13 cellular contexts compared by ENCODE assay signal in the genomic region with DNA sequence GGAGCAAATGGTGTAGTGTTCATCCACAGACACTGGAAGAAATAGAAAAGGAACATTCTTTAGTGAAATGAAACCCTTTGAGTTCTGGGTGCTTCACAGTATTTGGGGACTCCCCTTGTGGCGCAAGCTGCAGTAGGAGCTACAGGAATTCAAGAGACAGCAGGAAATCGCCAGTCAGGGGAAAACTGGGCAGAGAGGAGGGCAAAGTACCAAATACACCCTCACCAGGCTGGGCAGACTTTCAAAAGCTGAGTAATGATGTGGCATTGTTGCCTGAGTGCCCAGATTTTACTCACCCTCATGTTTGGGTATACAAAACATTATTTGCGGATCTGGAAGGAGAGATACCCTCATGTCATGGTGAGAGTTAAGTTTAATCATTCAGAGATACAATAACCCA.
DNase-seq lines count a peak whose midpoint lies in the region; ATAC-seq and TF ChIP-seq lines count a peak whose summit lies in the region.
"Had no signal": no experiment of that assay in that cellular context is flagged by ENCODE, and none has a peak within 500 bp of the region (broad histone marks: within the 10 kb centered on the region; RNA-seq: fewer than 3 reads in every experiment).

No MANE protein-coding gene starts in this region.

- TF ChIP-seq CTCF in WI38 (IDR thresholded peaks at IDR 0.05; ENCODE audit: low read depth, low read length) (no peak), fibroblast of the aortic adventitia (IDR thresholded peaks at IDR 0.05; ENCODE audit: insufficient read depth, low read length) (peak; percentile 1)

- H3K36me3 Mint-ChIP-seq in activated T-cell treated with anti-CD3 and anti-CD28 coated beads, Interleukin-2, amount 50 U/mL, for 4 hours (ENCODE audit: insufficient read depth): no peaks in the 10 kb centered on the region

- DNase-seq in activated T-cell treated with anti-CD3 and anti-CD28 coated beads, Interleukin-2, amount 50 U/mL, for 4 hours: no peak
- no peak for DNase-seq in activated T-cell treated with anti-CD3 and anti-CD28 coated beads, Interleukin-2, amount 50 U/mL, for 1 hour
- peak; percentile 68 for DNase-seq in fibroblast of the aortic adventitia (ENCODE audit: low read depth)
- peak; percentile 21 for DNase-seq in stimulated activated naive CD8-positive, alpha-beta T cell treated with anti-CD3 and anti-CD28 coated beads, Interleukin-15, Interleukin-2, amounts not matched to agents 100 U/mL and 50 U/mL, for 24 hours
- DNase-seq in effector CD8-positive, alpha-beta T cell (lab: John Stamatoyannopoulos, UW): no peak
- DNase-seq: left ventricle myocardium inferior, spleen had no signal

- H3K4me3 Mint-ChIP-seq in activated T-cell treated with anti-CD3 and anti-CD28 coated beads, Interleukin-2, amount 50 U/mL, for 4 hours: no peak overlapping the region
- H3K4me3 Mint-ChIP-seq: dendritic cell treated with granulocyte-macrophage colony-stimulating factor and Interleukin-4, amounts not matched to agents 40 ng/mL and 50 ng/mL, for 4 days had no signal

- H3K9me3 Mint-ChIP-seq in activated T-cell treated with anti-CD3 and anti-CD28 coated beads, Interleukin-2, amount 50 U/mL, for 4 hours: no peaks in the 10 kb centered on the region
- H3K9me3 Mint-ChIP-seq: dendritic cell treated with granulocyte-macrophage colony-stimulating factor and Interleukin-4, amounts not matched to agents 40 ng/mL and 50 ng/mL, for 4 days had no signal

- peaks cover 11% of the 10 kb centered on the region for H3K4me1 Mint-ChIP-seq in activated T-cell treated with anti-CD3 and anti-CD28 coated beads, Interleukin-2, amount 50 U/mL, for 4 hours (ENCODE audit: low read depth)

- H3K27me3 Mint-ChIP-seq in activated T-cell treated with anti-CD3 and anti-CD28 coated beads, Interleukin-2, amount 50 U/mL, for 4 hours (ENCODE audit: low read depth): no peaks in the 10 kb centered on the region
- H3K27me3 Mint-ChIP-seq: dendritic cell treated with granulocyte-macrophage colony-stimulating factor and Interleukin-4, amounts not matched to agents 40 ng/mL and 50 ng/mL, for 4 days had no signal

- ATAC-seq in activated T-cell treated with anti-CD3 and anti-CD28 coated beads, Interleukin-2, amount 50 U/mL, for 4 hours: peak; percentile 39 to 63
- peak; percentile 56 for ATAC-seq in stimulated activated naive CD8-positive, alpha-beta T cell treated with anti-CD3 and anti-CD28 coated beads, Interleukin-15, Interleukin-2, amounts not matched to agents 100 U/mL and 50 U/mL, for 24 hours
- ATAC-seq in HG03159 (IDR thresholded peaks at IDR 0.05; ENCODE audit: unreplicated experiment): no peak
- ATAC-seq in HG02798 (IDR thresholded peaks at IDR 0.05; ENCODE audit: poor library complexity, unreplicated experiment): no peak
- ATAC-seq: K562 had no signal

- H3K4me3 ChIP-seq in WI38 (ENCODE audit: low read depth, low read length) (peak overlapping the region; percentile 20; the same call in 1 of the 2 replicates), fibroblast of the aortic adventitia (ENCODE audit: low read depth, low read length) (no peak overlapping the region)
- H3K4me3 ChIP-seq: BLaER1, K562, left ventricle myocardium inferior, spleen had no signal

Comparison
In these comparisons a context has a peak if more than half of its experiments do, and no peak if none do; other contexts are left out.
1. ATAC-seq: peak in activated T-cell treated with anti-CD3 and anti-CD28 coated beads, Interleukin-2, amount 50 U/mL, for 4 hours (2 of 2) and stimulated activated naive CD8-positive, alpha-beta T cell treated with anti-CD3 and anti-CD28 coated beads, Interleukin-15, Interleukin-2, amounts not matched to agents 100 U/mL and 50 U/mL, for 24 hours (single experiment); none in HG03159 (single experiment) and HG02798 (single experiment).
2. DNase-seq: peak in fibroblast of the aortic adventitia (single experiment) and stimulated activated naive CD8-positive, alpha-beta T cell treated with anti-CD3 and anti-CD28 coated beads, Interleukin-15, Interleukin-2, amounts not matched to agents 100 U/mL and 50 U/mL, for 24 hours (single experiment); none in activated T-cell treated with anti-CD3 and anti-CD28 coated beads, Interleukin-2, amount 50 U/mL, for 4 hours (single experiment), activated T-cell treated with anti-CD3 and anti-CD28 coated beads, Interleukin-2, amount 50 U/mL, for 1 hour (single experiment) and effector CD8-positive, alpha-beta T cell (single experiment).